Comparison of ENCODE assay signal across 8 cellular contexts in the genomic region with DNA sequence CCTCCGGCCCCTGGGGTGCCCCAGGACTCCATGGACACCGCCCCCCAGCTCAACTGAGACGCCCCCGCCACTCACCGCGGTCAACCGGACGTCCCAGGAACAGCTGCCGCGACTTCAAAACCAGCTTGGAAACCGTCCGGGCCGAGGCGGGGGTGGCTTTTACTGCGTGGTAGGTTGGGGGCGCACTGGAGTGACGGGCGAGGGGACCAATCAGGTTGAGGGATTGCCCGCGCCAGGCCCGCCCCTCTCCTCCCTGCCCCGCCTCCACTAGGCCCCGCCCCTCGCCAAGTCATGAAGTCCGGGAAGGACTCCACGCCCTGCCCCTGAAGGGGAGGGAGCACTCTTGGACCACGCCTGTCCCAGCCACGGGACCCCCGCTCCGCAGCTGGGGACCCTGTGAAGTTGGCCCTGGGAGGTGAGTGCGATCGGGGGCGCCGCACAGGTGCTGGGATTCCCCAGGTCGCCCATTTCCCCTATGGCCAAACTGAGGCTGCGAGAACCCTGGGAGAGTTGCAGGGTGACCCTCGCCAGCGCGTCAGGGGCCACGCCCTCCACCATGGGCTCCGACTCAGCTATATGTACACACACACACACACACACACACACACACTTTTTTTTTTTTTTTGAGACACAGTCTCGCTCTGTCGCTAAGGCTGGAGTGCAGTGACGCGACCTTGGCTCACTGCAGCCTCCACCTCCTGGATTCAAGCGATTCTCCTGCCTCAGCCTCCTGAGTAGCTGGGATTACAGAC. TPM values are rescaled to one million over a fixed set of nuclear protein-coding genes. Genes with fewer than 3 reads are reported as not detected.
DNase-seq lines count a peak whose midpoint lies in the region; ATAC-seq lines count a peak whose summit lies in the region.

A gene with protein sequence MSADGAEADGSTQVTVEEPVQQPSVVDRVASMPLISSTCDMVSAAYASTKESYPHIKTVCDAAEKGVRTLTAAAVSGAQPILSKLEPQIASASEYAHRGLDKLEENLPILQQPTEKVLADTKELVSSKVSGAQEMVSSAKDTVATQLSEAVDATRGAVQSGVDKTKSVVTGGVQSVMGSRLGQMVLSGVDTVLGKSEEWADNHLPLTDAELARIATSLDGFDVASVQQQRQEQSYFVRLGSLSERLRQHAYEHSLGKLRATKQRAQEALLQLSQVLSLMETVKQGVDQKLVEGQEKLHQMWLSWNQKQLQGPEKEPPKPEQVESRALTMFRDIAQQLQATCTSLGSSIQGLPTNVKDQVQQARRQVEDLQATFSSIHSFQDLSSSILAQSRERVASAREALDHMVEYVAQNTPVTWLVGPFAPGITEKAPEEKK (minus strand): TSS at position 134 of the 752 bp plus-strand sequence. CDS start 6,273 bp downstream, outside the sequence.

- peak within 1 kb of the TSS; percentile 75 for H4K8ac ChIP-seq in mesenchymal stem cell (ENCODE audit: low read length)

- H2BK15ac ChIP-seq in mesenchymal stem cell (ENCODE audit: low read depth, poor library complexity, severe bottlenecking), result peak within 1 kb of the TSS; percentile 92

- H3K4me3 ChIP-seq in mesenchymal stem cell (ENCODE audit: insufficient read depth in 1 of 2, low read depth in 1 of 2, low read length in 2 of 2), result peak within 1 kb of the TSS; percentile 86 to 100

- peaks cover 1% of the 10 kb centered on the region for H3K79me1 ChIP-seq in mesenchymal stem cell (replicated peaks; ENCODE audit: low read length, poor library complexity, severe bottlenecking)

- peak within 1 kb of the TSS; percentile 98 for H3K9ac ChIP-seq in mesenchymal stem cell (ENCODE audit: low read length)

- 13% methylated on average over 22 of the region's 46 CpGs for WGBS in mesenchymal stem cell

- peak within 1 kb of the TSS; percentile 79 to 84 for H3K4me3 Mint-ChIP-seq in effector memory CD8-positive, alpha-beta T cell

- no peaks in the 10 kb centered on the region for H3K9me3 ChIP-seq in mesenchymal stem cell (ENCODE audit: control insufficient read depth, low read length)

- H3K27me3 ChIP-seq in mesenchymal stem cell (ENCODE audit: control insufficient read depth in 1 of 2, insufficient read depth in 1 of 2, low read length in 2 of 2), result no peaks in the 10 kb centered on the region

- ATAC-seq in GM18498 (IDR thresholded peaks at IDR 0.05; ENCODE audit: unreplicated experiment) (peak; percentile 89), HG03060 (IDR thresholded peaks at IDR 0.05; ENCODE audit: low read depth, unreplicated experiment) (peak; percentile 36)
- peak; percentile 92 for ATAC-seq in effector memory CD8-positive, alpha-beta T cell (replicated peaks)

- peaks cover 12 to 13% of the 10 kb centered on the region in 2 experiments for H3K36me3 ChIP-seq in mesenchymal stem cell (ENCODE audit: control insufficient read depth in 1 of 2, insufficient read depth in 2 of 2, low read depth in 1 of 2, low read length in 2 of 2)

- peak within 1 kb of the TSS in 1 of 2 experiments; percentile 93 for H3K23ac ChIP-seq in mesenchymal stem cell (ENCODE audit: low read length in 2 of 2)

- H4K91ac ChIP-seq in mesenchymal stem cell (ENCODE audit: low read length), result peak within 1 kb of the TSS; percentile 73

- H3K14ac ChIP-seq in mesenchymal stem cell (ENCODE audit: low read length in 2 of 2), result peak within 1 kb of the TSS; percentile 77 to 82

- H2AFZ ChIP-seq in mesenchymal stem cell (ENCODE audit: low read depth, low read length), result peak within 1 kb of the TSS; percentile 86

- DNase-seq in A172 (ENCODE audit: low spot score) (peak; percentile 93), NOMO-1 treated with dmso at 0.1 percent for 144 hours (lab: John Stamatoyannopoulos, UW; ENCODE audit: unreplicated experiment) (peak; percentile 81), mesenchymal stem cell (peak; percentile 96)
- peak; percentile 79 to 80 for DNase-seq in activated CD8-positive, alpha-beta memory T cell treated with anti-CD3 and anti-CD28 coated beads for 4 hours (ENCODE audit: low read depth in 2 of 2)
- peak; percentile 79 to 80 (median 80) for DNase-seq in effector memory CD8-positive, alpha-beta T cell
- peak; percentile 81 for DNase-seq in stimulated activated CD8-positive, alpha-beta memory T cell treated with anti-CD3 and anti-CD28 coated beads, Interleukin-12 subunit alpha, Interleukin-12 subunit beta, amount 100 ng/mL, for 1 hour (ENCODE audit: low read depth)

- no peaks in the 10 kb centered on the region for H3K9me3 Mint-ChIP-seq in effector memory CD8-positive, alpha-beta T cell

- no peaks in the 10 kb centered on the region for H3K27me3 Mint-ChIP-seq in effector memory CD8-positive, alpha-beta T cell

- H3K36me3 Mint-ChIP-seq in effector memory CD8-positive, alpha-beta T cell (ENCODE audit: insufficient read depth), result peaks cover 13% of the 10 kb centered on the region

- peak within 1 kb of the TSS; percentile 80 to 90 for H2BK12ac ChIP-seq in mesenchymal stem cell (ENCODE audit: low read length in 2 of 2)

- peak within 1 kb of the TSS; percentile 79 for H3K27ac ChIP-seq in mesenchymal stem cell (ENCODE audit: low read length, poor library complexity, severe bottlenecking)

- peak within 1 kb of the TSS; percentile 47 for H2BK5ac ChIP-seq in mesenchymal stem cell (ENCODE audit: low read depth, low read length, poor library complexity, severe bottlenecking)

- H3K27ac Mint-ChIP-seq in effector memory CD8-positive, alpha-beta T cell, result peak within 1 kb of the TSS; percentile 76 to 88

- peak within 1 kb of the TSS; percentile 85 to 98 for H3K18ac ChIP-seq in mesenchymal stem cell (ENCODE audit: low read depth in 1 of 2, low read length in 2 of 2)

- H3K4me1 ChIP-seq in mesenchymal stem cell (ENCODE audit: control insufficient read depth, insufficient read depth, low read depth, low read length), result peaks cover 23% of the 10 kb centered on the region

- H2AK5ac ChIP-seq in mesenchymal stem cell (ENCODE audit: low read length, severe bottlenecking), result peak within 1 kb of the TSS; percentile 75

- H3K4me1 Mint-ChIP-seq in effector memory CD8-positive, alpha-beta T cell (ENCODE audit: low read depth in 2 of 2), result peaks cover 8 to 20% of the 10 kb centered on the region in 2 donors

- H2BK120ac ChIP-seq in mesenchymal stem cell (ENCODE audit: low read depth, low read length), result peak within 1 kb of the TSS; percentile 88

- H3K4ac ChIP-seq in mesenchymal stem cell (ENCODE audit: low read depth in 1 of 2, low read length in 2 of 2), result peak within 1 kb of the TSS; percentile 73 to 97

- peak within 1 kb of the TSS; percentile 83 for H3K4me2 ChIP-seq in mesenchymal stem cell (ENCODE audit: low read length, poor library complexity, severe bottlenecking)

RNA-seq across cellular contexts. Expression of the gene that starts here (rescaled TPM):
- 175 and 198 TPM in 2 replicates for total RNA-seq in A172 (2014; rRNA removed; shearing (Covaris generic))
- 125 TPM for polyA plus RNA-seq in mesenchymal stem cell (2013, experiment 1 of 2)
- polyA plus RNA-seq in mesenchymal stem cell (2013, experiment 2 of 2), result 123 TPM

Comparison
In these comparisons a context has a peak if more than half of its experiments do, and no peak if none do; other contexts are left out.
1. Peak in every context shown above with its lines: DNase-seq, ATAC-seq, H3K4me3 ChIP-seq and H3K27ac ChIP-seq.
2. ATAC-seq: peak in every context shown above with its lines; median percentile 92 in effector memory CD8-positive, alpha-beta T cell; 89 in GM18498; 36 in HG03060.